Comparison of ENCODE assay signal across 16 cellular contexts in the genomic region with DNA sequence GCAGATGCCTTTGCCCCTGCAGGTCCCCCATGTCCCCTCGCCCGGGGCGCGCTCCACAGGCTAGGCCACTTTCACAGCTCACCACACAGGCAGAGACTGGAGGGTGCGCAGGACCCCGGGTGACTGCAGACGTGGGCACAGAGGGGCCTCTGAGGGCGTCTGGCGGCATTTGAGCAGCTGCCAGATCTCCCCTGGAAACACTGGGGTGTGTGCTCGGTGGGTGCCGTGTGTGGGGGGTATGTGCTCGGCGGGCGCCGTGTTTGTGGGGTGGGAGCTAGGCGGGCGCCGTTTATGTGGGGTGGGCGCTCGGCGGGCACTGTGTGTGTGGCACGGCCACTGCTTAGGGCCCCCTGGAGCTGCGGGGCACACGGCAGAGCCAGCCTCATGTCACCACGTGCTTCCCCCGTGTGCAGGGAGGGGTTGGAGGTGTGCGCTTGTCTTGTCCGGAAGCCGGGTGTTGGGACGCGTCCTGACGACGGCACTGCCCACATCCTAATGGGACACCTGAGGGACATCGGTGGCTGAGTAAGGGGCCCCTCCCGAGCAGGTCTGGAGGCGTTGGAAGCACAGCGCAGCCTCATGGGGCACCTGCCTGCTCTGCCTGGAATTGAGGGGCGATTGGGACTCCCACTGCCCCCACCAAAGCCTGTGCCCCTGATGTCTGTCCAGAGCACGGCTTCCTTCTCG.
"Had no signal": no experiment of that assay in that cellular context is flagged by ENCODE, and none has a peak within 500 bp of the region (broad histone marks: within the 10 kb centered on the region; RNA-seq: fewer than 3 reads in every experiment).

No MANE protein-coding gene starts in this region.

- H3K4me3 Mint-ChIP-seq: activated T-helper 1 cell treated with anti-CD3 and anti-CD28 coated beads, Interleukin-12 subunit alpha, Interleukin-12 subunit beta, Interleukin-2, Interleukin-4 antibody, amounts not matched to agents 30 ng/mL and 10 ng/mL and 1 ng/mL, durations not matched to agents 14 hours and 24 hours and 36 hours; nephron had no signal

- H3K36me3 ChIP-seq: adrenal gland, thoracic aorta had no signal

- H3K4me1 ChIP-seq: lower lobe of right lung, upper lobe of right lung had no signal

- H3K27ac ChIP-seq: hepatocyte, lower lobe of right lung, skin epidermis, stomach, thoracic aorta, upper lobe of right lung, WERI-Rb-1 had no signal

- H3K27me3 ChIP-seq: adrenal gland, hepatocyte, stomach, upper lobe of right lung had no signal

- ATAC-seq: activated naive CD4-positive, alpha-beta T cell treated with anti-CD3 and anti-CD28 coated beads, Interleukin-2, amount 50 U/mL, for 72 hours; lower lobe of right lung; upper lobe of right lung had no signal

- H3K9me3 ChIP-seq: adrenal gland, lower lobe of right lung, stomach, thoracic aorta, upper lobe of right lung had no signal

- H3K4me2 ChIP-seq: hepatocyte had no signal

- H3K4me3 ChIP-seq: adrenal gland, hepatocyte, lower lobe of right lung, skin epidermis, stomach, thoracic aorta, upper lobe of right lung had no signal

- DNase-seq: activated CD4-positive, alpha-beta T cell treated with anti-CD3 and anti-CD28 coated beads, Interleukin-2, amount 50 U/mL, for 4 hours; activated gamma-delta T cell treated with Interleukin-2 at 50 U/mL for 16 hours; activated T-cell treated with anti-CD3 and anti-CD28 coated beads for 4 hours; dermis blood vessel endothelial cell; lower lobe of right lung; stomach; SW 1271; WERI-Rb-1 had no signal

- H3K36me3 Mint-ChIP-seq: activated naive CD4-positive, alpha-beta T cell treated with anti-CD3 and anti-CD28 coated beads, Interleukin-2, amount 50 U/mL, for 72 hours had no signal

- H3K27ac Mint-ChIP-seq: activated naive CD4-positive, alpha-beta T cell treated with anti-CD3 and anti-CD28 coated beads, Interleukin-2, amount 50 U/mL, for 72 hours; activated T-helper 1 cell treated with anti-CD3 and anti-CD28 coated beads, Interleukin-12 subunit alpha, Interleukin-12 subunit beta, Interleukin-2, Interleukin-4 antibody, amounts not matched to agents 30 ng/mL and 10 ng/mL and 1 ng/mL, durations not matched to agents 14 hours and 24 hours and 36 hours; nephron had no signal
